Comparison of ENCODE assay signal across 23 cellular contexts in the genomic region with DNA sequence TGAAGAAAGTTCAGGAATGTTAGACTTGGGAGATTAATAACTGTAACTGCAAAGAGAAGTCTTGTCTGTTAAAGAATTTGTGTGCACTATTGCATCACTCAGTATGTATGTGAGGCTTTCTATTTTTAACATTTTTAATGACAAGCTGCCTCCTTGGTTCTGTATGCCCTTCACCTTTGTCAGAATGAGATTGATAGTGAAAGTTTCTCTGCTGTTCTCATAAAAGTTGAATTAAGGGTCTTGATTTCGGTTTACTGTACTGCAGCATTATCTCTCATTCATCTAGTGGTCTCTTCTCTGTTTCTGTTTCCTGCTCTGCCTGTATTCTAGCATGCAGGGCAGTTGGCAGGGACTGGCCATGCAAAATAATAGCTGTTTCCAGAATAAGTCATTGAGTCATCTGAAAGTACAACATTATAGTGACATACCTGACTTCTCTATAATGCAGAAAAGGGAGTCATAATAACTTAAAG.
DNase-seq lines count a peak whose midpoint lies in the region; ATAC-seq and TF ChIP-seq lines count a peak whose summit lies in the region.
"Had no signal": no experiment of that assay in that cellular context is flagged by ENCODE, and none has a peak within 500 bp of the region (broad histone marks: within the 10 kb centered on the region; RNA-seq: fewer than 3 reads in every experiment).

No MANE protein-coding gene starts in this region.

- H3K36me3 Mint-ChIP-seq in mesothelial cell of epicardium: no peaks in the 10 kb centered on the region
- H3K36me3 Mint-ChIP-seq: CD14-positive monocyte; memory B cell; naive thymus-derived CD8-positive, alpha-beta T cell; stimulated activated memory B cell treated with anti-CD40 and anti-IgM and Interleukin-4, amounts not matched to agents 10 μg/mL and 1 μg/mL and 100 μg/mL, for 72 hours had no signal

- TF ChIP-seq CTCF in mesothelial cell of epicardium (IDR thresholded peaks at IDR 0.05; ENCODE audit: unreplicated experiment): no peak

- H3K9me3 Mint-ChIP-seq in mesothelial cell of epicardium: peaks cover 6% of the 10 kb centered on the region
- H3K9me3 Mint-ChIP-seq: activated CD8-positive, alpha-beta T cell treated with anti-CD3 and anti-CD28 coated beads for 36 hours had no signal

- H3K27ac Mint-ChIP-seq in mesothelial cell of epicardium: peak overlapping the region; percentile 57
- H3K27ac Mint-ChIP-seq: activated CD8-positive, alpha-beta T cell treated with anti-CD3 and anti-CD28 coated beads for 36 hours; CD14-positive monocyte; memory B cell; naive thymus-derived CD8-positive, alpha-beta T cell; stimulated activated memory B cell treated with anti-CD40 and anti-IgM and Interleukin-4, amounts not matched to agents 10 μg/mL and 1 μg/mL and 100 μg/mL, for 72 hours had no signal

- H3K27me3 Mint-ChIP-seq in mesothelial cell of epicardium (ENCODE audit: low read depth): no peaks in the 10 kb centered on the region
- H3K27me3 Mint-ChIP-seq: memory B cell; stimulated activated memory B cell treated with anti-CD40 and anti-IgM and Interleukin-4, amounts not matched to agents 10 μg/mL and 1 μg/mL and 100 μg/mL, for 72 hours had no signal

- H3K4me3 Mint-ChIP-seq in mesothelial cell of epicardium: no peak overlapping the region
- H3K4me3 Mint-ChIP-seq: activated CD8-positive, alpha-beta T cell treated with anti-CD3 and anti-CD28 coated beads for 36 hours; CD14-positive monocyte; memory B cell; naive thymus-derived CD8-positive, alpha-beta T cell; stimulated activated memory B cell treated with anti-CD40 and anti-IgM and Interleukin-4, amounts not matched to agents 10 μg/mL and 1 μg/mL and 100 μg/mL, for 72 hours had no signal

- DNase-seq in cerebellar cortex (ENCODE audit: low spot score) (peak; percentile 51), mesothelial cell of epicardium (ENCODE audit: low spot score in 2 of 2, unreplicated experiment in 2 of 2) (no peak), GM19240 (ENCODE audit: insufficient read length, low spot score) (no peak)
- DNase-seq: activated CD8-positive, alpha-beta T cell treated with anti-CD3 and anti-CD28 coated beads for 36 hours; activated naive CD4-positive, alpha-beta T cell; amygdala; central memory CD4-positive, alpha-beta T cell; foreskin melanocyte; naive thymus-derived CD8-positive, alpha-beta T cell; NCI-H2029 treated with DMSO at 0.1 percent for 48 hours; NCI-H510A; RPMI8226; sigmoid colon; T-helper 9 cell had no signal

- ATAC-seq in GM18868 (IDR thresholded peaks at IDR 0.05; ENCODE audit: unreplicated experiment) (peak; percentile 43), HG03025 (IDR thresholded peaks at IDR 0.05; ENCODE audit: low FRiP score, unreplicated experiment) (peak; percentile 67), GM19463 (IDR thresholded peaks at IDR 0.05; ENCODE audit: unreplicated experiment) (no peak), GM21367 (IDR thresholded peaks at IDR 0.05; ENCODE audit: unreplicated experiment) (no peak)
- ATAC-seq: activated CD8-positive, alpha-beta T cell treated with anti-CD3 and anti-CD28 coated beads for 36 hours; HCT116; K562; naive thymus-derived CD8-positive, alpha-beta T cell; stimulated activated memory B cell treated with anti-CD40 and anti-IgM and Interleukin-4, amounts not matched to agents 10 μg/mL and 1 μg/mL and 100 μg/mL, for 72 hours had no signal

- H3K4me1 Mint-ChIP-seq in mesothelial cell of epicardium: peaks cover 67% of the 10 kb centered on the region
- H3K4me1 Mint-ChIP-seq: CD14-positive monocyte; memory B cell; naive thymus-derived CD8-positive, alpha-beta T cell; stimulated activated memory B cell treated with anti-CD40 and anti-IgM and Interleukin-4, amounts not matched to agents 10 μg/mL and 1 μg/mL and 100 μg/mL, for 72 hours had no signal

Comparison
In these comparisons a context has a peak if more than half of its experiments do, and no peak if none do; other contexts are left out.
1. ATAC-seq: peak in GM18868 (single experiment) and HG03025 (single experiment); none in GM19463 (single experiment) and GM21367 (single experiment).